Comparison of ENCODE assay signal across 13 cellular contexts in genomic region chr1:12464028-12464427, GRCh38.
A peak's percentile ranks its signal among the peaks of the same experiment; 100 is the strongest.
DNase-seq lines count a peak whose midpoint lies in the region; ATAC-seq, FAIRE-seq and TF ChIP-seq lines count a peak whose summit lies in the region.
"Had no signal": no experiment of that assay in that cellular context is flagged by ENCODE, and none has a peak within 500 bp of the region (broad histone marks: within the 10 kb centered on the region; RNA-seq: fewer than 3 reads in every experiment).

No MANE protein-coding gene starts in this region.

- ATAC-seq in left ventricle myocardium superior (peak; percentile 34), HG03095 (IDR thresholded peaks at IDR 0.05; ENCODE audit: unreplicated experiment) (no peak)
- ATAC-seq: activated CD4-positive, alpha-beta T cell treated with anti-CD3 and anti-CD28 coated beads for 36 hours had no signal

- peaks cover 21% of the 10 kb centered on the region for H3K4me1 Mint-ChIP-seq in astrocyte (ENCODE audit: low read depth, unreplicated experiment)
- peaks cover 53% of the 10 kb centered on the region for H3K4me1 Mint-ChIP-seq in progenitor cell of endocrine pancreas (ENCODE audit: low read depth)

- intact Hi-C loops in left ventricle myocardium superior (cut with micrococcal nuclease) = no loop called here
- intact Hi-C loops in vagina (cut with DNase I) = no loop called here

- H3K9me3 Mint-ChIP-seq in astrocyte (ENCODE audit: unreplicated experiment) = no peaks in the 10 kb centered on the region
- H3K9me3 Mint-ChIP-seq in progenitor cell of endocrine pancreas (ENCODE audit: low read depth) = no peaks in the 10 kb centered on the region
- H3K9me3 Mint-ChIP-seq: activated naive CD8-positive, alpha-beta T cell treated with anti-CD3 and anti-CD28 coated beads for 36 hours; CD4-positive, CD25-positive, alpha-beta regulatory T cell; neural crest cell had no signal

- peaks cover 44% of the 10 kb centered on the region for H3K4me1 ChIP-seq in astrocyte (ENCODE audit: insufficient read depth, low read length)
- peaks cover 54% of the 10 kb centered on the region for H3K4me1 ChIP-seq in vagina

- no peaks in the 10 kb centered on the region for H3K27me3 ChIP-seq in astrocyte (ENCODE audit: insufficient read depth, low read length)
- H3K27me3 ChIP-seq in vagina = no peaks in the 10 kb centered on the region
- no peaks in the 10 kb centered on the region for H3K27me3 ChIP-seq in WERI-Rb-1 (ENCODE audit: insufficient read depth, low read depth, severe bottlenecking)

- H3K4me3 Mint-ChIP-seq in astrocyte (ENCODE audit: unreplicated experiment) (no peak overlapping the region), progenitor cell of endocrine pancreas (ENCODE audit: low read depth) (no peak overlapping the region)
- H3K4me3 Mint-ChIP-seq: activated CD4-positive, alpha-beta T cell treated with anti-CD3 and anti-CD28 coated beads for 36 hours; activated naive CD8-positive, alpha-beta T cell treated with anti-CD3 and anti-CD28 coated beads for 36 hours; CD4-positive, CD25-positive, alpha-beta regulatory T cell; neural crest cell had no signal

- H3K4me2 ChIP-seq in astrocyte (ENCODE audit: low read length) = peak overlapping the region; percentile 51

- peak overlapping the region; percentile 6 for H3K9ac ChIP-seq in astrocyte (ENCODE audit: low read length)

- peak overlapping the region; percentile 64 for H3K27ac ChIP-seq in astrocyte (ENCODE audit: low read depth, low read length)
- peak overlapping the region; percentile 56 for H3K27ac ChIP-seq in vagina
- H3K27ac ChIP-seq in WERI-Rb-1 = no peak overlapping the region

- H3K36me3 ChIP-seq in astrocyte (ENCODE audit: insufficient read depth, low read length) = no peaks in the 10 kb centered on the region
- H3K36me3 ChIP-seq in vagina = no peaks in the 10 kb centered on the region
- no peaks in the 10 kb centered on the region for H3K36me3 ChIP-seq in WERI-Rb-1

- H4K20me1 ChIP-seq in astrocyte (ENCODE audit: insufficient read depth, low read length) = no peaks in the 10 kb centered on the region

- H3K9me3 ChIP-seq in astrocyte (ENCODE audit: insufficient read depth, low read depth, low read length) (no peaks in the 10 kb centered on the region), vagina (no peaks in the 10 kb centered on the region), WERI-Rb-1 (ENCODE audit: severe bottlenecking) (no peaks in the 10 kb centered on the region)

- no peak overlapping the region for H2AFZ ChIP-seq in astrocyte (ENCODE audit: low read depth, low read length)

- peak; percentile 73 for DNase-seq in astrocyte (ENCODE audit: low read depth)
- no peak for DNase-seq in left ventricle myocardium superior
- no peak for DNase-seq in progenitor cell of endocrine pancreas (ENCODE audit: low spot score, unreplicated experiment)
- DNase-seq in vagina (ENCODE audit: extremely low spot score in 2 of 2) = no peak
- no peak for DNase-seq in WERI-Rb-1
- no peak for DNase-seq in NOMO-1 (lab: John Stamatoyannopoulos, UW; ENCODE audit: unreplicated experiment in 2 of 2)
- DNase-seq: activated CD4-positive, alpha-beta T cell treated with anti-CD3 and anti-CD28 coated beads for 36 hours; activated naive CD8-positive, alpha-beta T cell treated with anti-CD3 and anti-CD28 coated beads for 36 hours; activated T-cell treated with anti-CD3 and anti-CD28 coated beads for 4 hours; CD4-positive, CD25-positive, alpha-beta regulatory T cell; NCI-H774 had no signal

- no peak for FAIRE-seq in astrocyte (lab: Jason Lieb, UNC)

- TF ChIP-seq POLR2A in vagina (IDR thresholded peaks at IDR 0.05) = no peak

- H3K27ac Mint-ChIP-seq in astrocyte (ENCODE audit: unreplicated experiment) (peak overlapping the region; percentile 62), progenitor cell of endocrine pancreas (peak overlapping the region; percentile 95)
- H3K27ac Mint-ChIP-seq: activated CD4-positive, alpha-beta T cell treated with anti-CD3 and anti-CD28 coated beads for 36 hours; activated naive CD8-positive, alpha-beta T cell treated with anti-CD3 and anti-CD28 coated beads for 36 hours had no signal

- H3K27me3 Mint-ChIP-seq in astrocyte (ENCODE audit: low read depth, unreplicated experiment) = no peaks in the 10 kb centered on the region
- no peaks in the 10 kb centered on the region for H3K27me3 Mint-ChIP-seq in progenitor cell of endocrine pancreas
- H3K27me3 Mint-ChIP-seq: activated CD4-positive, alpha-beta T cell treated with anti-CD3 and anti-CD28 coated beads for 36 hours; activated naive CD8-positive, alpha-beta T cell treated with anti-CD3 and anti-CD28 coated beads for 36 hours; CD4-positive, CD25-positive, alpha-beta regulatory T cell had no signal

- no peak for TF ChIP-seq CTCF in astrocyte (IDR thresholded peaks at IDR 0.05; ENCODE audit: insufficient read depth, low read depth, low read length)
- TF ChIP-seq CTCF in progenitor cell of endocrine pancreas (IDR thresholded peaks at IDR 0.05; ENCODE audit: unreplicated experiment) = no peak
- TF ChIP-seq CTCF in vagina (IDR thresholded peaks at IDR 0.05) = no peak
- TF ChIP-seq CTCF in WERI-Rb-1 (IDR thresholded peaks at IDR 0.05; ENCODE audit: low read depth, low read length) = no peak

- no peaks in the 10 kb centered on the region for H3K79me2 ChIP-seq in astrocyte (ENCODE audit: insufficient read depth, low read length)

- peaks cover 9% of the 10 kb centered on the region for H3K36me3 Mint-ChIP-seq in astrocyte (ENCODE audit: low read depth, unreplicated experiment)
- H3K36me3 Mint-ChIP-seq in progenitor cell of endocrine pancreas (ENCODE audit: insufficient read depth) = peaks cover 23% of the 10 kb centered on the region

- H3K4me3 ChIP-seq in astrocyte (ENCODE audit: insufficient read depth, low read depth, low read length) = no peak overlapping the region
- no peak overlapping the region for H3K4me3 ChIP-seq in vagina
- H3K4me3 ChIP-seq in WERI-Rb-1 (ENCODE audit: low read depth, low read length) = no peak overlapping the region
